Comparison of ENCODE assay signal across 8 cellular contexts in the genomic region with DNA sequence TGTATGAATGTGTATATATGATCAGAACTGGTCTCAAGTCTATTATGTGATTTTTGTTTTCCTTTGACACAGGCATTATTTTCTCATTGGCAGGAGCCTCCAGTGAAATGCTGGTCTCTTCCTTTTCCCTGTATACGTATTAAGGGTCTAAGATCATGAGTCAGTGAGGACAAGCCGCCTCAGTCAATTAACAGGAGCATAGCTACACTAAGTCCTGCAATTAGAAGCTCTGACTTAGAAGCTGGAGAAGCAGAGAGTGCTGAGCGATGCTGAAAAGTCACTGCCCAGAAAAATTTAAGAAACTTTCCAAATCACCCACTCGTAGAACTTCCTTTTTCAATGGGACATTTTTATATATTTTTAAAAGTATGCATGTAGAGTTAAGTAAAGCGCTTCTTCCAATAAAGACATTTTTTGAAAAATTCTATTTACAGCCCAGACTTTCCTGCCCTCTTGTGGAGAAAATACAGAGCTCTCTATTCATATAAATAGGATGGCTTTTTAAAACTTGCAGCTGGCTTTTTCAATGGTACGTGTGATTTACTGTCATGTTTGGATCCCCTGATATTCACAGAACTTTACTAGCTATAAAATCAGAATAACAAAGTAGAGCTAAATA.
DNase-seq lines count a peak whose midpoint lies in the region; ATAC-seq, FAIRE-seq and TF ChIP-seq lines count a peak whose summit lies in the region.

No MANE protein-coding gene starts in this region.

- DNase-seq in A549 (ENCODE audit: low read depth in 1 of 2, low spot score in 1 of 2) (peak in 1 of 2 experiments; percentile 10), H7 (peak; percentile 21), RWPE2 (ENCODE audit: low spot score) (no peak), hepatocyte (ENCODE audit: low spot score) (peak; percentile 48)
- no peak for DNase-seq in activated T-cell treated with anti-CD3 and anti-CD28 coated beads, Interleukin-2, amount 50 U/mL, for 24 hours

- no peaks in the 10 kb centered on the region for H3K4me1 ChIP-seq in A549
- H3K4me1 ChIP-seq in RWPE2 (ENCODE audit: insufficient read depth, poor library complexity, severe bottlenecking) = no peaks in the 10 kb centered on the region
- H3K4me1 ChIP-seq in hepatocyte (ENCODE audit: insufficient read depth) = no peaks in the 10 kb centered on the region

- 28% methylated on average over 6 of the region's 6 CpGs for whole genome bisulfite sequencing in A549 (ENCODE audit: missing lambda C conversion rate)
- WGBS in hepatocyte (ENCODE audit: low lambda C conversion rate, missing lambda C conversion rate) = 28% methylated on average over 6 of the region's 6 CpGs

- no peak overlapping the region for H3K27ac ChIP-seq in A549
- no peak overlapping the region for H3K27ac ChIP-seq in RWPE2 (ENCODE audit: poor library complexity, severe bottlenecking)
- H3K27ac ChIP-seq in hepatocyte = no peak overlapping the region

- no peaks in the 10 kb centered on the region for H3K27me3 ChIP-seq in H7 (ENCODE audit: control insufficient read depth, insufficient read depth, low read length)
- H3K27me3 ChIP-seq in RWPE2 (ENCODE audit: insufficient read depth, poor library complexity, severe bottlenecking) = peaks cover 38% of the 10 kb centered on the region
- H3K27me3 ChIP-seq in hepatocyte = no peaks in the 10 kb centered on the region

- H2AFZ ChIP-seq in hepatocyte = no peak overlapping the region

- H3K27me3 Mint-ChIP-seq in activated T-cell treated with anti-CD3 and anti-CD28 coated beads, Interleukin-2, amount 50 U/mL, for 24 hours = peaks cover 11% of the 10 kb centered on the region

- H3K9me3 Mint-ChIP-seq in activated T-cell treated with anti-CD3 and anti-CD28 coated beads, Interleukin-2, amount 50 U/mL, for 24 hours = no peaks in the 10 kb centered on the region

- no peak overlapping the region for H3K4me3 ChIP-seq in A549
- no peak overlapping the region for H3K4me3 ChIP-seq in H7 (ENCODE audit: insufficient read depth, low read depth, low read length)
- no peak overlapping the region for H3K4me3 ChIP-seq in RWPE2 (ENCODE audit: severe bottlenecking)
- no peak overlapping the region for H3K4me3 ChIP-seq in hepatocyte

- no peak overlapping the region for H3K4me2 ChIP-seq in A549
- H3K4me2 ChIP-seq in hepatocyte = peak overlapping the region; percentile 21

- H3K27ac Mint-ChIP-seq in activated T-cell treated with anti-CD3 and anti-CD28 coated beads, Interleukin-2, amount 50 U/mL, for 24 hours = no peak overlapping the region

- H3K9me3 ChIP-seq in A549 (no peaks in the 10 kb centered on the region), RWPE2 (ENCODE audit: severe bottlenecking) (no peaks in the 10 kb centered on the region), hepatocyte (ENCODE audit: low read depth) (no peaks in the 10 kb centered on the region)

- H3K36me3 Mint-ChIP-seq in activated T-cell treated with anti-CD3 and anti-CD28 coated beads, Interleukin-2, amount 50 U/mL, for 24 hours (ENCODE audit: low read depth) = no peaks in the 10 kb centered on the region

- TF ChIP-seq CTCF in A549 (IDR thresholded peaks at IDR 0.05) (peak; percentile 48), RWPE2 (IDR thresholded peaks at IDR 0.05; ENCODE audit: poor library complexity, severe bottlenecking) (peak; percentile 72), hepatocyte (IDR thresholded peaks at IDR 0.05; ENCODE audit: poor library complexity) (peak; percentile 81)

- POLR2A ChIA-PET in A549 (lab: Yijun Ruan, JAX) = no interaction called here

- ATAC-seq in A549 (peak in 1 of 2 experiments; percentile 45; a peak in 2 of 6 replicates), RWPE2 (ENCODE audit: low read depth) (no peak), GM18511 (IDR thresholded peaks at IDR 0.05; ENCODE audit: unreplicated experiment) (no peak), GM18907 (IDR thresholded peaks at IDR 0.05; ENCODE audit: unreplicated experiment) (no peak), GM19397 (IDR thresholded peaks at IDR 0.05; ENCODE audit: unreplicated experiment) (no peak)

- H4K20me1 ChIP-seq in hepatocyte (ENCODE audit: insufficient read depth, poor library complexity, severe bottlenecking) = no peaks in the 10 kb centered on the region

- CTCF ChIA-PET in A549 (lab: Yijun Ruan, JAX) = interaction anchor here (0.5 to 3.5 kb wide), 10 partner anchors 8 to 348 kb away, joined by 3 to 15 read pairs (median 3); no protein-coding TSS in a partner anchor

- H3K4me3 Mint-ChIP-seq in activated T-cell treated with anti-CD3 and anti-CD28 coated beads, Interleukin-2, amount 50 U/mL, for 24 hours = no peak overlapping the region

- H3K4me1 Mint-ChIP-seq in activated T-cell treated with anti-CD3 and anti-CD28 coated beads, Interleukin-2, amount 50 U/mL, for 24 hours (ENCODE audit: low read depth) = no peaks in the 10 kb centered on the region

- H3K36me3 ChIP-seq in H7 (replicated peaks; ENCODE audit: control insufficient read depth, insufficient read depth, low read length) (no peaks in the 10 kb centered on the region), RWPE2 (ENCODE audit: low read depth) (no peaks in the 10 kb centered on the region), hepatocyte (replicated peaks; ENCODE audit: insufficient read depth, low read depth) (no peaks in the 10 kb centered on the region)

- H3K79me2 ChIP-seq in hepatocyte = no peaks in the 10 kb centered on the region

- no peaks in the 10 kb centered on the region for H3K9me2 ChIP-seq in hepatocyte (replicated peaks; ENCODE audit: insufficient read depth)

- TF ChIP-seq RAD21 in A549 (conservative IDR thresholded peaks at IDR 0.05 in 1 of 2, IDR thresholded peaks at IDR 0.05 in 1 of 2) = peak; percentile 42 to 48; a peak in 4 of 5 replicates

- no peak for TF ChIP-seq POLR2A in A549 (IDR thresholded peaks at IDR 0.05; ENCODE audit: low read length)

- no peak for TF ChIP-seq EP300 in A549 (IDR thresholded peaks at IDR 0.05)

- no peak for FAIRE-seq in A549 (lab: Jason Lieb, UNC)

TF ChIP-seq in A549, 52 proteins besides CTCF, POLR2A, EP300 and RAD21:
- TF ChIP-seq CBX2 (IDR thresholded peaks at IDR 0.05; ENCODE audit: borderline replicate concordance, low read depth) (no peak), SMC3 (IDR thresholded peaks at IDR 0.05) (peak; percentile 25; the same call in 1 of the 3 replicates)

Comparison
In these comparisons a context has a peak if more than half of its experiments do, and no peak if none do; other contexts are left out.
1. DNase-seq: peak in H7 (single experiment) and hepatocyte (single experiment); none in RWPE2 (single experiment) and activated T-cell treated with anti-CD3 and anti-CD28 coated beads, Interleukin-2, amount 50 U/mL, for 24 hours (single experiment).
2. Peak in every context shown above with its lines, with median percentiles within 50 percentile points of each other: CTCF ChIP-seq.